In genomic region chr18:11908182-11909080, GRCh38 we compare ENCODE assay signal across 1 cellular context.
TF ChIP-seq lines count a peak whose summit lies in the region.

Gene MPPE1 (minus strand): TSS chr18:11908317. CDS start chr18:11897264, 11,053 bp downstream.

TF ChIP-seq in K562, 482 proteins besides CTCF, POLR2A, EP300 and RAD21 (continued from another document and continues in another):
- TF ChIP-seq ZBTB2 (IDR thresholded peaks at IDR 0.05) (0 out of 2 replicates have a peak, but pooled peaks have one; percentile 48), MXI1 (IDR thresholded peaks at IDR 0.05; ENCODE audit: low read depth, low read length) (no peak), TOE1 (IDR thresholded peaks at IDR 0.05; ENCODE audit: borderline replicate concordance) (no peak; the same call in 1 of the 2 replicates), TOE1 (CRISPR knock-in tag; IDR thresholded peaks at IDR 0.05; ENCODE audit: borderline replicate concordance, low read depth) (no peak), TARDBP (IDR thresholded peaks at IDR 0.05) (no peak; the same call in 1 of the 2 replicates), TEAD1 (CRISPR knock-in tag; IDR thresholded peaks at IDR 0.05) (0 out of 4 replicates have a peak, but pooled peaks of 1 of the 2 experiments have one; percentile 42), STAT5B (CRISPR knock-in tag; IDR thresholded peaks at IDR 0.05) (no peak), L3MBTL2 (IDR thresholded peaks at IDR 0.05) (peak; percentile 69; the same call in 1 of the 2 replicates), CBX1 (IDR thresholded peaks at IDR 0.05; ENCODE audit: low read depth) (peak; percentile 69; the same call in 1 of the 2 replicates), TFAP4 (CRISPR knock-in tag; IDR thresholded peaks at IDR 0.05; ENCODE audit: borderline replicate concordance) (peak; percentile 57; the same call in 1 of the 2 replicates), SMARCA5 (IDR thresholded peaks at IDR 0.05) (no peak), HNRNPLL (IDR thresholded peaks at IDR 0.05; ENCODE audit: low read depth, low read length, poor library complexity, severe bottlenecking) (peak; percentile 73), ZBTB40 (IDR thresholded peaks at IDR 0.05) (peak; percentile 82), ZBTB40 (CRISPR knock-in tag; IDR thresholded peaks at IDR 0.05) (no peak), TCFL5 (CRISPR knock-in tag; conservative IDR thresholded peaks at IDR 0.05) (no peak), ZNF354B (CRISPR knock-in tag; IDR thresholded peaks at IDR 0.05) (no peak), ZNF282 (CRISPR knock-in tag; IDR thresholded peaks at IDR 0.05) (no peak), FOXM1 (IDR thresholded peaks at IDR 0.05; ENCODE audit: low read depth) (no peak), FOXM1 (CRISPR knock-in tag; IDR thresholded peaks at IDR 0.05; ENCODE audit: low read depth) (no peak), NCOA1 (IDR thresholded peaks at IDR 0.05; ENCODE audit: low read depth) (0 out of 2 replicates have a peak, but pooled peaks have one; percentile 30), ARID2 (IDR thresholded peaks at IDR 0.05) (no peak), DIDO1 (tag; IDR thresholded peaks at IDR 0.05; ENCODE audit: low read depth) (no peak), ILF3 (IDR thresholded peaks at IDR 0.05; ENCODE audit: borderline replicate concordance) (no peak), DACH1 (IDR thresholded peaks at IDR 0.05; ENCODE audit: partially characterized antibody) (no peak), PYGO2 (tag; IDR thresholded peaks at IDR 0.05) (no peak), STAT6 (CRISPR knock-in tag; IDR thresholded peaks at IDR 0.05) (no peak), CBX2 (IDR thresholded peaks at IDR 0.05; ENCODE audit: insufficient read depth, low read length, poor library complexity, severe bottlenecking) (no peak), CEBPB (tag; IDR thresholded peaks at IDR 0.05) (no peak), CEBPG (CRISPR knock-in tag; IDR thresholded peaks at IDR 0.05) (no peak), CEBPG (tag; conservative IDR thresholded peaks at IDR 0.05 in 1 of 2, IDR thresholded peaks at IDR 0.05 in 1 of 2) (no peak), CGGBP1 (CRISPR knock-in tag; IDR thresholded peaks at IDR 0.05) (no peak), MAFF (IDR thresholded peaks at IDR 0.05; ENCODE audit: low read length) (no peak), HNRNPL (IDR thresholded peaks at IDR 0.05; ENCODE audit: low read depth, low read length) (no peak), SMAD3 (CRISPR knock-in tag; conservative IDR thresholded peaks at IDR 0.05) (no peak), HDGF (IDR thresholded peaks at IDR 0.05) (no peak), KLF1 (tag; IDR thresholded peaks at IDR 0.05) (no peak), NRF1 (conservative IDR thresholded peaks at IDR 0.05 in 1 of 2, IDR thresholded peaks at IDR 0.05 in 1 of 2) (peak; percentile 78 to 79), CREB5 (CRISPR knock-in tag; IDR thresholded peaks at IDR 0.05) (no peak), ZBTB9 (CRISPR knock-in tag; IDR thresholded peaks at IDR 0.05) (0 out of 2 replicates have a peak, but pooled peaks have one; percentile 41), SNIP1 (IDR thresholded peaks at IDR 0.05; ENCODE audit: low read depth) (no peak), BRF1 (IDR thresholded peaks at IDR 0.05; ENCODE audit: borderline replicate concordance, extremely low read depth, insufficient read length) (no peak), NUFIP1 (IDR thresholded peaks at IDR 0.05; ENCODE audit: partially characterized antibody) (no peak)
